22 cellular contexts compared by ENCODE assay signal in genomic region chr2:82959677-82960076, GRCh38.
A peak's percentile ranks its signal among the peaks of the same experiment; 100 is the strongest.
DNase-seq lines count a peak whose midpoint lies in the region; TF ChIP-seq lines count a peak whose summit lies in the region.
"Had no signal": no experiment of that assay in that cellular context is flagged by ENCODE, and none has a peak within 500 bp of the region (broad histone marks: within the 10 kb centered on the region; RNA-seq: fewer than 3 reads in every experiment).

No MANE protein-coding gene starts in this region.

- no peak overlapping the region for H2AFZ ChIP-seq in smooth muscle cell (ENCODE audit: low read depth)
- H2AFZ ChIP-seq: GM23248 had no signal

- DNase-seq in ELR (ENCODE audit: low read depth) (peak; percentile 10), astrocyte of the spinal cord (ENCODE audit: low read depth, low spot score) (peak; percentile 1), iris pigment epithelial cell (ENCODE audit: low read depth) (peak; percentile 2), non-pigmented ciliary epithelial cell (ENCODE audit: low read depth) (peak; percentile 3), superior temporal gyrus (ENCODE audit: extremely low spot score) (no peak), breast epithelium (ENCODE audit: low spot score in 2 of 2) (no peak), smooth muscle cell (lab: John Stamatoyannopoulos, UW; ENCODE audit: unreplicated experiment) (no peak)
- DNase-seq in activated CD4-positive, alpha-beta memory T cell treated with anti-CD3 and anti-CD28 coated beads for 36 hours: no peak
- DNase-seq: 8988T; ACHN; AML-193; BE2C; CD4-positive, alpha-beta T cell; CD8-positive, alpha-beta memory T cell; DMS 273 treated with DMSO at 0.1 percent for 48 hours; DMS79; GM23248; H9; HFFc6 had no signal

- POLR2A ChIA-PET in activated CD4-positive, alpha-beta memory T cell treated with anti-CD3 and anti-CD28 coated beads for 36 hours (lab: Charles Lee): no interaction called here

- TF ChIP-seq CTCF in astrocyte of the spinal cord (IDR thresholded peaks at IDR 0.05; ENCODE audit: low read depth, low read length): no peak
- no peak for TF ChIP-seq CTCF in breast epithelium (IDR thresholded peaks at IDR 0.05)
- TF ChIP-seq CTCF in smooth muscle cell (IDR thresholded peaks at IDR 0.05; ENCODE audit: borderline replicate concordance, insufficient read depth, poor library complexity, severe bottlenecking): no peak

- H3K27ac Mint-ChIP-seq in activated CD4-positive, alpha-beta memory T cell treated with anti-CD3 and anti-CD28 coated beads for 36 hours: no peak overlapping the region
- H3K27ac Mint-ChIP-seq: CD14-positive monocyte; CD4-positive, alpha-beta T cell; CD8-positive, alpha-beta memory T cell; H9; HFFc6 had no signal

- H3K27me3 Mint-ChIP-seq in activated CD4-positive, alpha-beta memory T cell treated with anti-CD3 and anti-CD28 coated beads for 36 hours: no peaks in the 10 kb centered on the region
- H3K27me3 Mint-ChIP-seq: CD4-positive, alpha-beta T cell; CD8-positive, alpha-beta memory T cell had no signal

- CTCF ChIA-PET in activated CD4-positive, alpha-beta memory T cell treated with anti-CD3 and anti-CD28 coated beads for 36 hours (lab: Charles Lee): no interaction called here

- in situ Hi-C loops in astrocyte of the spinal cord (cut with HindIII; ENCODE audit: low sequenced_read_pairs): no loop called here

- WGBS in smooth muscle cell (ENCODE audit: low lambda C conversion rate): 90% methylated on average over 4 of the region's 4 CpGs

- H3K9me3 ChIP-seq in breast epithelium (peaks cover 3 to 4% of the 10 kb centered on the region in 2 donors), smooth muscle cell (replicated peaks; ENCODE audit: low read depth) (no peaks in the 10 kb centered on the region)
- H3K9me3 ChIP-seq: BE2C had no signal

- no peak overlapping the region for H3K4me3 ChIP-seq in astrocyte of the spinal cord (ENCODE audit: low read depth, low read length)
- H3K4me3 ChIP-seq in breast epithelium: no peak overlapping the region
- no peak overlapping the region for H3K4me3 ChIP-seq in smooth muscle cell
- H3K4me3 ChIP-seq: A549; BLaER1 treated with 17β-estradiol and CSF1 and Interleukin-3, amounts not matched to agents 10 nM and 100 nM; GM23248 had no signal

- no peak for TF ChIP-seq POLR2A in breast epithelium (IDR thresholded peaks at IDR 0.05)

- H3K27me3 ChIP-seq in breast epithelium (no peaks in the 10 kb centered on the region), smooth muscle cell (ENCODE audit: low read depth) (no peaks in the 10 kb centered on the region)
- H3K27me3 ChIP-seq: BE2C; BLaER1 treated with 17β-estradiol and CSF1 and Interleukin-3, amounts not matched to agents 10 nM and 100 nM had no signal

- H3K27ac ChIP-seq in breast epithelium: no peak overlapping the region
- H3K27ac ChIP-seq in smooth muscle cell (ENCODE audit: low read depth): no peak overlapping the region
- H3K27ac ChIP-seq: A549; BLaER1 treated with 17β-estradiol and CSF1 and Interleukin-3, amounts not matched to agents 10 nM and 100 nM; GM23248 had no signal

- H3K79me2 ChIP-seq in smooth muscle cell (ENCODE audit: low read depth): no peaks in the 10 kb centered on the region

- H3K9me3 Mint-ChIP-seq in activated CD4-positive, alpha-beta memory T cell treated with anti-CD3 and anti-CD28 coated beads for 36 hours: peaks cover 3% of the 10 kb centered on the region
- H3K9me3 Mint-ChIP-seq: HFFc6 had no signal

- H4K20me1 ChIP-seq in smooth muscle cell (ENCODE audit: low read depth): no peaks in the 10 kb centered on the region
- H4K20me1 ChIP-seq: BLaER1 treated with 17β-estradiol and CSF1 and Interleukin-3, amounts not matched to agents 10 nM and 100 nM had no signal

- H3K4me3 Mint-ChIP-seq in activated CD4-positive, alpha-beta memory T cell treated with anti-CD3 and anti-CD28 coated beads for 36 hours: no peak overlapping the region
- H3K4me3 Mint-ChIP-seq: CD14-positive monocyte; CD4-positive, alpha-beta T cell; CD8-positive, alpha-beta memory T cell; H9; HFFc6 had no signal

- H3K36me3 Mint-ChIP-seq in activated CD4-positive, alpha-beta memory T cell treated with anti-CD3 and anti-CD28 coated beads for 36 hours: no peaks in the 10 kb centered on the region
- H3K36me3 Mint-ChIP-seq: CD14-positive monocyte; CD8-positive, alpha-beta memory T cell had no signal

- no peaks in the 10 kb centered on the region for H3K4me1 ChIP-seq in breast epithelium
- H3K4me1 ChIP-seq in smooth muscle cell (ENCODE audit: low read depth): no peaks in the 10 kb centered on the region
- H3K4me1 ChIP-seq: A549; BE2C; BLaER1 treated with 17β-estradiol and CSF1 and Interleukin-3, amounts not matched to agents 10 nM and 100 nM had no signal

- H3F3A ChIP-seq in smooth muscle cell (ENCODE audit: low read depth): no peaks in the 10 kb centered on the region

- H3K4me2 ChIP-seq in smooth muscle cell: no peak overlapping the region
- H3K4me2 ChIP-seq: A549; BLaER1 treated with 17β-estradiol and CSF1 and Interleukin-3, amounts not matched to agents 10 nM and 100 nM had no signal

- no peaks in the 10 kb centered on the region for H3K36me3 ChIP-seq in breast epithelium
- no peaks in the 10 kb centered on the region for H3K36me3 ChIP-seq in smooth muscle cell (ENCODE audit: low read depth)
- H3K36me3 ChIP-seq: BE2C; BLaER1 treated with 17β-estradiol and CSF1 and Interleukin-3, amounts not matched to agents 10 nM and 100 nM had no signal

- no peak overlapping the region for H3K9ac ChIP-seq in smooth muscle cell (ENCODE audit: low read depth)
- H3K9ac ChIP-seq: BLaER1 treated with 17β-estradiol and CSF1 and Interleukin-3, amounts not matched to agents 10 nM and 100 nM; GM23248 had no signal

- H3K4me1 Mint-ChIP-seq in activated CD4-positive, alpha-beta memory T cell treated with anti-CD3 and anti-CD28 coated beads for 36 hours (ENCODE audit: low read depth): no peaks in the 10 kb centered on the region
- H3K4me1 Mint-ChIP-seq: CD14-positive monocyte; CD8-positive, alpha-beta memory T cell had no signal

- intact Hi-C loops in breast epithelium (cut with DNase I; ENCODE audit: low total_unique reads): no loop called here
- intact Hi-C loops in activated CD4-positive, alpha-beta memory T cell treated with anti-CD3 and anti-CD28 coated beads for 36 hours (cut with micrococcal nuclease): no loop called here

Comparison
In these comparisons a context has a peak if more than half of its experiments do, and no peak if none do; other contexts are left out.
1. DNase-seq: peak in ELR (single experiment), astrocyte of the spinal cord (single experiment), iris pigment epithelial cell (single experiment) and non-pigmented ciliary epithelial cell (single experiment); none in superior temporal gyrus (single experiment), breast epithelium (0 of 2), activated CD4-positive, alpha-beta memory T cell treated with anti-CD3 and anti-CD28 coated beads for 36 hours (single experiment) and smooth muscle cell (single experiment).